Comparison of ENCODE assay signal across 19 cellular contexts in genomic region chr2:110659248-110659647, GRCh38. TPM values are rescaled to one million over a fixed set of nuclear protein-coding genes. Genes with fewer than 3 reads are reported as not detected.
DNase-seq lines count a peak whose midpoint lies in the region; ATAC-seq and TF ChIP-seq lines count a peak whose summit lies in the region.
"Had no signal": no experiment of that assay in that cellular context is flagged by ENCODE, and none has a peak within 500 bp of the region (broad histone marks: within the 10 kb centered on the region; RNA-seq: fewer than 3 reads in every experiment).

No MANE protein-coding gene starts in this region.

- H3K4me1 ChIP-seq in DND-41 (ENCODE audit: insufficient read depth, low read length) (peaks cover 3% of the 10 kb centered on the region; the same call in 1 of the 2 replicates), adipocyte (ENCODE audit: control insufficient read depth, insufficient read depth, low read length) (no peaks in the 10 kb centered on the region), left lung (peaks cover 0 to 16% of the 10 kb centered on the region in 2 donors)
- H3K4me1 ChIP-seq: Caco-2 had no signal

- peaks cover 4% of the 10 kb centered on the region; the same call in 1 of the 2 replicates for H4K20me1 ChIP-seq in DND-41 (ENCODE audit: insufficient read depth, low read length)

- H3K9me3 ChIP-seq in DND-41 (ENCODE audit: insufficient read depth, low read length, severe bottlenecking) (no peaks in the 10 kb centered on the region), adipocyte (ENCODE audit: control insufficient read depth, low read length) (no peaks in the 10 kb centered on the region), left lung (no peaks in the 10 kb centered on the region)
- H3K9me3 ChIP-seq: Caco-2, heart right ventricle, tibial artery had no signal

- H3K4me2 ChIP-seq in DND-41 (ENCODE audit: insufficient read depth, low read length): no peak overlapping the region

- H3K36me3 ChIP-seq in DND-41 (ENCODE audit: insufficient read depth, low read length) (peaks cover 100% of the 10 kb centered on the region), adipocyte (ENCODE audit: control insufficient read depth, insufficient read depth, low read length, severe bottlenecking) (no peaks in the 10 kb centered on the region), left lung (peaks cover 0 to 11% of the 10 kb centered on the region in 2 donors)
- H3K36me3 ChIP-seq: tibial artery had no signal

- intact Hi-C loops in left lung (cut with DNase I): no loop called here

- H3K9ac ChIP-seq in DND-41 (ENCODE audit: low read depth, low read length) (no peak overlapping the region), adipocyte (ENCODE audit: low read length) (no peak overlapping the region)

- H3K4me3 ChIP-seq in DND-41 (ENCODE audit: low read depth in 1 of 2, low read length in 2 of 2) (no peak overlapping the region), adipocyte (ENCODE audit: low read length) (no peak overlapping the region), left lung (no peak overlapping the region)
- H3K4me3 ChIP-seq: heart right ventricle, tibial artery had no signal

- no peaks in the 10 kb centered on the region for H3K27me3 ChIP-seq in DND-41 (ENCODE audit: insufficient read depth, low read length, poor library complexity)
- no peaks in the 10 kb centered on the region for H3K27me3 ChIP-seq in adipocyte (replicated peaks; ENCODE audit: control insufficient read depth, insufficient read depth, low read length)
- H3K27me3 ChIP-seq in left lung: no peaks in the 10 kb centered on the region
- H3K27me3 ChIP-seq: heart right ventricle, tibial artery had no signal

- DNase-seq in AG08396 (ENCODE audit: low spot score) (peak; percentile 12), DND-41 (no peak), adipocyte (ENCODE audit: low read depth) (peak; percentile 46), left lung (no peak), OCI-M2 (lab: John Stamatoyannopoulos, UW; ENCODE audit: unreplicated experiment) (no peak), SKM-1 (lab: John Stamatoyannopoulos, UW; ENCODE audit: unreplicated experiment) (no peak), NCI-H1092 treated with DMSO at 0.1 percent for 48 hours (lab: John Stamatoyannopoulos, UW) (no peak)
- DNase-seq: activated effector memory CD4-positive, alpha-beta T cell treated with Interleukin-2 at 50 U/mL for 16 hours; Caco-2; GOT3; heart right ventricle; natural killer cell; NCI-H1436; NCI-H748 treated with DMSO at 0.1 percent for 48 hours; posterior cingulate gyrus; stimulated activated CD4-positive, alpha-beta T cell treated with anti-CD3 and anti-CD28 coated beads, Interleukin-2, amount 100 ng/mL, for 24 hours; stimulated activated naive CD8-positive, alpha-beta T cell treated with anti-CD3 and anti-CD28 coated beads, Interleukin-15, Interleukin-2, amounts not matched to agents 100 U/mL and 50 U/mL, for 24 hours; tibial artery had no signal

- ATAC-seq in DND-41 (ENCODE audit: insufficient read depth, low read depth): no peak
- peak; percentile 15 for ATAC-seq in left lung
- ATAC-seq: activated CD4-positive, CD25-positive, alpha-beta regulatory T cell treated with anti-CD3 and anti-CD28 coated beads, Interleukin-2, amount 50 U/mL, for 24 hours; natural killer cell; stimulated activated naive CD8-positive, alpha-beta T cell treated with anti-CD3 and anti-CD28 coated beads, Interleukin-15, Interleukin-2, amounts not matched to agents 100 U/mL and 50 U/mL, for 24 hours had no signal

- H3K27ac ChIP-seq in DND-41 (ENCODE audit: low read length) (0 out of 2 replicates have a peak overlapping the region, but pooled peaks have one; percentile 26), left lung (no peak overlapping the region)
- H3K27ac ChIP-seq: tibial artery had no signal

- peaks cover 79% of the 10 kb centered on the region for H3K79me2 ChIP-seq in DND-41 (ENCODE audit: insufficient read depth, low read length)

- TF ChIP-seq CTCF in DND-41 (IDR thresholded peaks at IDR 0.05; ENCODE audit: borderline replicate concordance, extremely low read depth, low read length, poor library complexity, severe bottlenecking) (no peak), left lung (IDR thresholded peaks at IDR 0.05) (no peak)

- no peak overlapping the region for H2AFZ ChIP-seq in DND-41 (ENCODE audit: low read depth, low read length)

RNA-seq across cellular contexts. Expression of gene BUB1, which starts 18.6 kb away (rescaled TPM):
- total RNA-seq in left lung: 10 to 100 TPM in 1 of 2 donors, 1 to 10 TPM in 1; 7.1 to 10.9 TPM

Comparison
In these comparisons a context has a peak if more than half of its experiments do, and no peak if none do; other contexts are left out.
1. DNase-seq: peak in AG08396 (single experiment) and adipocyte (single experiment); none in DND-41 (single experiment), left lung (0 of 2), OCI-M2 (single experiment), SKM-1 (single experiment) and NCI-H1092 treated with DMSO at 0.1 percent for 48 hours (single experiment).